ENCODE assay signal across 13 cellular contexts in the genomic region with DNA sequence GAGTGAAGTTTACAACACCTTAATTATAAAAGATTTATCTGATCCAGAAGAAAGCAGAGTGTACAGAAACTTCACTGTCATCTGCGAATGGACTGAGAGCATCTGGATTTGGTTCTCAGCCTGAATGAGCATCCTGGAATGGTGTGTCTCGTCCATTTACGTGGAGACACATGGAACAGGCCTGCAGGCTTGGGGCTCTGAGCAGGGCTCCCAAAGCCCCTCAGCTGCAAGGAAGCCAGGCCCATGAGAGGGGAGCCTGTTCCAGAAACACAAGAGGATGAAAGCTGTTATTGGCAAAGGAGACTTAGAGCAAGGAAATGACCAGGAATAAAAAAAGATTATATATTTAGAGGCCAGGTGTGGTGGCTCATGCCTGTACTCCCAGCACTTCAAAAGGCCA. TPM values are rescaled to one million over a fixed set of nuclear protein-coding genes. Genes with fewer than 3 reads are reported as not detected.
DNase-seq lines count a peak whose midpoint lies in the region; ATAC-seq and TF ChIP-seq lines count a peak whose summit lies in the region.
"Had no signal": no experiment of that assay in that cellular context is flagged by ENCODE, and none has a peak within 500 bp of the region (broad histone marks: within the 10 kb centered on the region; RNA-seq: fewer than 3 reads in every experiment).

No MANE protein-coding gene starts in this region.

- CTCF ChIA-PET in activated CD4-positive, alpha-beta T cell treated with anti-CD3 and anti-CD28 coated beads, Interleukin-2, amount 10 ng/mL, durations not matched to agents 7 days and 5 days (lab: Charles Lee) = interaction anchor here (1.0 to 1.7 kb wide), 2 partner anchors 12 to 13 kb away, joined by 3 read pairs; no protein-coding TSS in a partner anchor
- CTCF ChIA-PET in OCI-LY7 (lab: Charles Lee; ENCODE audit: unreplicated experiment) = no interaction called here

- peaks cover 63% of the 10 kb centered on the region for H3K4me1 ChIP-seq in OCI-LY7 (ENCODE audit: insufficient read depth, low read length, poor library complexity, severe bottlenecking)
- peaks cover 18% of the 10 kb centered on the region for H3K4me1 ChIP-seq in colonic mucosa

- TSS peak; percentile 93 for BruUV-seq in OCI-LY7 (replicated peaks; lab: Mats Ljungman, UMichigan)

- no peaks in the 10 kb centered on the region for H4K20me1 ChIP-seq in OCI-LY7 (ENCODE audit: insufficient read depth, low read length)

- POLR2A ChIA-PET in activated CD4-positive, alpha-beta T cell treated with anti-CD3 and anti-CD28 coated beads, Interleukin-2, amount 10 ng/mL, durations not matched to agents 7 days and 5 days (lab: Charles Lee) = interaction anchor here (0.6 kb wide), 1 partner anchor 9 kb away, joined by 4 read pairs; no protein-coding TSS in a partner anchor
- POLR2A ChIA-PET in OCI-LY7 (lab: Charles Lee) = interaction anchor here (0.9 to 8.1 kb wide), 7 partner anchors 9 to 40 kb away, joined by 3 to 78 read pairs (median 5); a partner anchor contains a TSS

- H3K4me1 Mint-ChIP-seq in activated CD4-positive, alpha-beta T cell treated with anti-CD3 and anti-CD28 coated beads, Interleukin-2, amount 10 ng/mL, durations not matched to agents 7 days and 5 days = peaks cover 62% of the 10 kb centered on the region
- H3K4me1 Mint-ChIP-seq in stimulated activated naive CD8-positive, alpha-beta T cell treated with anti-CD3 and anti-CD28 coated beads, Interleukin-15, amount 100 ng/mL, for 72 hours = peaks cover 70% of the 10 kb centered on the region

- H3K27ac ChIP-seq in OCI-LY7 (ENCODE audit: low read depth, low read length, poor library complexity, severe bottlenecking) = peak overlapping the region; percentile 100
- peak overlapping the region; percentile 73 for H3K27ac ChIP-seq in colonic mucosa
- H3K27ac ChIP-seq: thyroid gland had no signal

- intact Hi-C loops in OCI-LY7 (cut with micrococcal nuclease; ENCODE audit: unreplicated experiment) (loop anchor here (1.0 to 10.0 kb wide), 6 partner anchors 22 to 478 kb away; a partner anchor contains a TSS), colonic mucosa (cut with DNase I) (no loop called here)

- no peaks in the 10 kb centered on the region for H3K9me2 ChIP-seq in OCI-LY7 (ENCODE audit: insufficient read depth, low read length)

- H3K79me2 ChIP-seq in OCI-LY7 (ENCODE audit: insufficient read depth, low read depth, low read length) = peaks cover 8% of the 10 kb centered on the region; the same call in 1 of the 2 replicates

- H3K27me3 ChIP-seq in colonic mucosa = no peaks in the 10 kb centered on the region
- H3K27me3 ChIP-seq: pancreas, thyroid gland had no signal

- H3K36me3 Mint-ChIP-seq in activated CD4-positive, alpha-beta T cell treated with anti-CD3 and anti-CD28 coated beads, Interleukin-2, amount 10 ng/mL, durations not matched to agents 7 days and 5 days (ENCODE audit: low read depth) = peaks cover 40% of the 10 kb centered on the region

- peaks cover 53% of the 10 kb centered on the region for H3K36me3 ChIP-seq in OCI-LY7 (ENCODE audit: insufficient read depth, low read length)
- H3K36me3 ChIP-seq in colonic mucosa = no peaks in the 10 kb centered on the region

- no peak for DNase-seq in activated CD4-positive, alpha-beta T cell treated with anti-CD3 and anti-CD28 coated beads, Interleukin-2, amount 10 ng/mL, durations not matched to agents 7 days and 5 days
- no peak for DNase-seq in activated CD4-positive, alpha-beta T cell treated with anti-CD3 and anti-CD28 coated beads, Interleukin-2, amount 50 U/mL, for 1 hour
- DNase-seq in OCI-LY7 (ENCODE audit: low spot score) (no peak), colonic mucosa (no peak), Kasumi-1 (lab: John Stamatoyannopoulos, UW) (no peak)
- DNase-seq in stimulated activated naive CD8-positive, alpha-beta T cell treated with anti-CD3 and anti-CD28 coated beads, Interleukin-15, amount 100 ng/mL, for 72 hours = no peak
- DNase-seq: AML-193, foreskin fibroblast had no signal

- no peak overlapping the region for H2AFZ ChIP-seq in OCI-LY7 (ENCODE audit: low read length)

- peak overlapping the region; percentile 96 for H3K27ac Mint-ChIP-seq in activated CD4-positive, alpha-beta T cell treated with anti-CD3 and anti-CD28 coated beads, Interleukin-2, amount 10 ng/mL, durations not matched to agents 7 days and 5 days
- H3K27ac Mint-ChIP-seq in stimulated activated naive CD8-positive, alpha-beta T cell treated with anti-CD3 and anti-CD28 coated beads, Interleukin-15, amount 100 ng/mL, for 72 hours = peak overlapping the region; percentile 8 to 72

- H3K9me3 Mint-ChIP-seq in activated CD4-positive, alpha-beta T cell treated with anti-CD3 and anti-CD28 coated beads, Interleukin-2, amount 10 ng/mL, durations not matched to agents 7 days and 5 days = peaks cover under 1% of the 10 kb centered on the region
- H3K9me3 Mint-ChIP-seq in stimulated activated naive CD8-positive, alpha-beta T cell treated with anti-CD3 and anti-CD28 coated beads, Interleukin-15, amount 100 ng/mL, for 72 hours = no peaks in the 10 kb centered on the region

- H3K4me3 Mint-ChIP-seq in activated CD4-positive, alpha-beta T cell treated with anti-CD3 and anti-CD28 coated beads, Interleukin-2, amount 10 ng/mL, durations not matched to agents 7 days and 5 days = peak overlapping the region; percentile 77
- H3K4me3 Mint-ChIP-seq in stimulated activated naive CD8-positive, alpha-beta T cell treated with anti-CD3 and anti-CD28 coated beads, Interleukin-15, amount 100 ng/mL, for 72 hours = peak overlapping the region; percentile 69 to 82

- H3K4me3 ChIP-seq in OCI-LY7 (ENCODE audit: low read depth, low read length, poor library complexity, severe bottlenecking) (peak overlapping the region; percentile 66), colonic mucosa (no peak overlapping the region)
- H3K4me3 ChIP-seq: left lung, thyroid gland had no signal

- H3K9me3 ChIP-seq in OCI-LY7 (ENCODE audit: low read length) = no peaks in the 10 kb centered on the region; the same call in 1 of the 2 replicates
- H3K9me3 ChIP-seq in colonic mucosa = no peaks in the 10 kb centered on the region
- H3K9me3 ChIP-seq: left lung, pancreas, thyroid gland had no signal

- H3K9ac ChIP-seq in colonic mucosa (ENCODE audit: low read depth in 2 of 2, low read length in 2 of 2) = peak overlapping the region in 1 of 2 donors; percentile 61

- no peaks in the 10 kb centered on the region for H3K27me3 Mint-ChIP-seq in activated CD4-positive, alpha-beta T cell treated with anti-CD3 and anti-CD28 coated beads, Interleukin-2, amount 10 ng/mL, durations not matched to agents 7 days and 5 days
- H3K27me3 Mint-ChIP-seq in stimulated activated naive CD8-positive, alpha-beta T cell treated with anti-CD3 and anti-CD28 coated beads, Interleukin-15, amount 100 ng/mL, for 72 hours = peaks cover 10% of the 10 kb centered on the region

- no peak for TF ChIP-seq CTCF in OCI-LY7 (conservative IDR thresholded peaks at IDR 0.05; ENCODE audit: low read length)
- no peak for TF ChIP-seq CTCF in colonic mucosa (IDR thresholded peaks at IDR 0.05)

- no peak for ATAC-seq in stimulated activated naive CD8-positive, alpha-beta T cell treated with anti-CD3 and anti-CD28 coated beads, Interleukin-15, amount 100 ng/mL, for 72 hours
- ATAC-seq in GM21717 (IDR thresholded peaks at IDR 0.05; ENCODE audit: unreplicated experiment) = no peak
- ATAC-seq in GM18520 (IDR thresholded peaks at IDR 0.05; ENCODE audit: unreplicated experiment) = no peak

- peak overlapping the region; percentile 97 for H3K4me2 ChIP-seq in OCI-LY7 (ENCODE audit: low read length)

RNA-seq across cellular contexts. Expression of a gene that starts 22.1 kb away (rescaled TPM):
- 1 to 10 TPM; 3.4 to 5.6 TPM for total RNA-seq in activated CD4-positive, alpha-beta T cell treated with anti-CD3 and anti-CD28 coated beads, Interleukin-2, amount 10 ng/mL, durations not matched to agents 7 days and 5 days
- total RNA-seq in OCI-LY7 (2014; rRNA removed; shearing (Covaris generic)) = 120 and 156 TPM in 2 replicates
- total RNA-seq in OCI-LY7 (2022) (173 and 198 TPM in 2 replicates), colonic mucosa (10 to 100 TPM in 1 of 2 donors, under 1 TPM in 1; 0.72 to 13.7 TPM)
- total RNA-seq: thyroid gland had no signal

RNA-seq across cellular contexts. Expression of a gene that starts 28.0 kb away (rescaled TPM):
- total RNA-seq in activated CD4-positive, alpha-beta T cell treated with anti-CD3 and anti-CD28 coated beads, Interleukin-2, amount 10 ng/mL, durations not matched to agents 7 days and 5 days = 100 to 1,000 TPM; 122 to 123 TPM
- 356 and 395 TPM in 2 replicates for total RNA-seq in OCI-LY7 (2014; rRNA removed; shearing (Covaris generic))
- total RNA-seq in OCI-LY7 (2022) (395 and 396 TPM in 2 replicates), colonic mucosa (100 to 1,000 TPM in 1 of 2 donors, 10 to 100 TPM in 1; 80.1 to 138 TPM)

Comparison
In these comparisons a context has a peak if more than half of its experiments do, and no peak if none do; other contexts are left out.
1. RNA of a gene that starts 22.1 kb away (total RNA-seq): 120 to 198 TPM in OCI-LY7; 0.72 to 13.7 TPM in colonic mucosa and 3.4 to 5.6 TPM in activated CD4-positive, alpha-beta T cell treated with anti-CD3 and anti-CD28 coated beads, Interleukin-2, amount 10 ng/mL, durations not matched to agents 7 days and 5 days; every median in the first group is over 4 times any median in the second.